Comparison of ENCODE assay signal across 12 cellular contexts in the genomic region with DNA sequence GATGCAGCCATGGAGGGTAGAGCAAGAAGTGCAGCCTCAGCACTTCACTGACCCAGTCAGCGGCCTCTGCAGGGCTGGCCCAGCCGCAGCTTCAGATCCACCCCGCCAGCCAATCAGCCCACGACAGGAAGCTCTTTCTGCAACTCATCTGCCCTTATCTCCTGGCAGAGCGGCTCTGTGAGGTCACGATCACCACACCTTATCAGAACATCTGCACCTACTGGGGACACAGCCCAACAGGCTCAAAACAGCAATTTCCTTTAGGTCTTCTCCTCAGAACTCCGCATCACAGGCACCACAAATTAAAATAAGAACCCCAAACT.
DNase-seq lines count a peak whose midpoint lies in the region; ATAC-seq and TF ChIP-seq lines count a peak whose summit lies in the region.
"Had no signal": no experiment of that assay in that cellular context is flagged by ENCODE, and none has a peak within 500 bp of the region (broad histone marks: within the 10 kb centered on the region; RNA-seq: fewer than 3 reads in every experiment).

No MANE protein-coding gene starts in this region.

- H3K9me3 Mint-ChIP-seq in T-helper 1 cell treated with Interleukin-12 subunit alpha and Interleukin-12 subunit beta and Interleukin-4 antibody, amounts not matched to agents 30 μg/mL and 1 μg/mL, for 36 hours: peaks cover 7% of the 10 kb centered on the region
- peaks cover 6% of the 10 kb centered on the region for H3K9me3 Mint-ChIP-seq in activated T-cell treated with anti-CD3 and anti-CD28 coated beads, Interleukin-2, amount 50 U/mL, for 24 hours

- DNase-seq in activated T-cell treated with anti-CD3 and anti-CD28 coated beads, Interleukin-2, amount 50 U/mL, for 24 hours: peak; percentile 76
- DNase-seq in lower lobe of right lung (no peak), cerebellum (ENCODE audit: low spot score) (no peak), H7 (no peak)
- DNase-seq in stimulated activated CD8-positive, alpha-beta memory T cell treated with anti-CD3 and anti-CD28 coated beads, Interleukin-4, amount 100 ng/mL, for 1 hour (ENCODE audit: low read depth in 2 of 2, low spot score in 1 of 2): peak; percentile 7 to 39
- DNase-seq: DMS53, gastrocnemius medialis had no signal

- peaks cover 2% of the 10 kb centered on the region for H3K36me3 Mint-ChIP-seq in T-helper 1 cell treated with Interleukin-12 subunit alpha and Interleukin-12 subunit beta and Interleukin-4 antibody, amounts not matched to agents 30 μg/mL and 1 μg/mL, for 36 hours (ENCODE audit: low read depth)
- H3K36me3 Mint-ChIP-seq in activated T-cell treated with anti-CD3 and anti-CD28 coated beads, Interleukin-2, amount 50 U/mL, for 24 hours (ENCODE audit: low read depth): no peaks in the 10 kb centered on the region

- H3K27ac ChIP-seq in lower lobe of right lung: no peak overlapping the region
- H3K27ac ChIP-seq: gastrocnemius medialis, RWPE1, thoracic aorta had no signal

- no peaks in the 10 kb centered on the region for H3K27me3 Mint-ChIP-seq in T-helper 1 cell treated with Interleukin-12 subunit alpha and Interleukin-12 subunit beta and Interleukin-4 antibody, amounts not matched to agents 30 μg/mL and 1 μg/mL, for 36 hours (ENCODE audit: low read depth)
- H3K27me3 Mint-ChIP-seq in activated T-cell treated with anti-CD3 and anti-CD28 coated beads, Interleukin-2, amount 50 U/mL, for 24 hours: no peaks in the 10 kb centered on the region

- H3K36me3 ChIP-seq in lower lobe of right lung (no peaks in the 10 kb centered on the region), H7 (replicated peaks; ENCODE audit: control insufficient read depth, insufficient read depth, low read length) (no peaks in the 10 kb centered on the region)
- H3K36me3 ChIP-seq: gastrocnemius medialis, thoracic aorta had no signal

- no peaks in the 10 kb centered on the region for H3K9me3 ChIP-seq in lower lobe of right lung
- H3K9me3 ChIP-seq: gastrocnemius medialis, thoracic aorta had no signal

- no peaks in the 10 kb centered on the region for H3K27me3 ChIP-seq in lower lobe of right lung (ENCODE audit: low read depth)
- H3K27me3 ChIP-seq in H7 (ENCODE audit: control insufficient read depth, insufficient read depth, low read length): no peaks in the 10 kb centered on the region
- H3K27me3 ChIP-seq: gastrocnemius medialis had no signal

- intact Hi-C loops in lower lobe of right lung (cut with DNase I): no loop called here

- peak overlapping the region; percentile 91 for H3K27ac Mint-ChIP-seq in T-helper 1 cell treated with Interleukin-12 subunit alpha and Interleukin-12 subunit beta and Interleukin-4 antibody, amounts not matched to agents 30 μg/mL and 1 μg/mL, for 36 hours
- H3K27ac Mint-ChIP-seq in activated T-cell treated with anti-CD3 and anti-CD28 coated beads, Interleukin-2, amount 50 U/mL, for 24 hours: peak overlapping the region; percentile 92

- no peaks in the 10 kb centered on the region for H3K4me1 ChIP-seq in lower lobe of right lung
- H3K4me1 ChIP-seq: gastrocnemius medialis had no signal

- H3K4me1 Mint-ChIP-seq in T-helper 1 cell treated with Interleukin-12 subunit alpha and Interleukin-12 subunit beta and Interleukin-4 antibody, amounts not matched to agents 30 μg/mL and 1 μg/mL, for 36 hours (ENCODE audit: low read depth): peaks cover 38% of the 10 kb centered on the region
- H3K4me1 Mint-ChIP-seq in activated T-cell treated with anti-CD3 and anti-CD28 coated beads, Interleukin-2, amount 50 U/mL, for 24 hours (ENCODE audit: low read depth): peaks cover 32% of the 10 kb centered on the region

- peak overlapping the region; percentile 41 for H3K4me3 Mint-ChIP-seq in T-helper 1 cell treated with Interleukin-12 subunit alpha and Interleukin-12 subunit beta and Interleukin-4 antibody, amounts not matched to agents 30 μg/mL and 1 μg/mL, for 36 hours
- H3K4me3 Mint-ChIP-seq in activated T-cell treated with anti-CD3 and anti-CD28 coated beads, Interleukin-2, amount 50 U/mL, for 24 hours: peak overlapping the region; percentile 58

- ATAC-seq in lower lobe of right lung (peak; percentile 67 to 71), HG03342 (IDR thresholded peaks at IDR 0.05; ENCODE audit: unreplicated experiment) (no peak), HG03457 (IDR thresholded peaks at IDR 0.05; ENCODE audit: unreplicated experiment) (no peak)
- ATAC-seq: gastrocnemius medialis had no signal

- no peak overlapping the region for H3K4me3 ChIP-seq in lower lobe of right lung
- H3K4me3 ChIP-seq in H7 (ENCODE audit: insufficient read depth, low read depth, low read length): no peak overlapping the region
- H3K4me3 ChIP-seq: gastrocnemius medialis, thoracic aorta had no signal

- no peak for TF ChIP-seq CTCF in lower lobe of right lung (IDR thresholded peaks at IDR 0.05)

Comparison
In these comparisons a context has a peak if more than half of its experiments do, and no peak if none do; other contexts are left out.
1. DNase-seq: peak in activated T-cell treated with anti-CD3 and anti-CD28 coated beads, Interleukin-2, amount 50 U/mL, for 24 hours (single experiment) and stimulated activated CD8-positive, alpha-beta memory T cell treated with anti-CD3 and anti-CD28 coated beads, Interleukin-4, amount 100 ng/mL, for 1 hour (2 of 2); none in lower lobe of right lung (single experiment), cerebellum (single experiment) and H7 (single experiment).
2. ATAC-seq: peak in lower lobe of right lung (2 of 2); none in HG03342 (single experiment) and HG03457 (single experiment).